In the genomic region with DNA sequence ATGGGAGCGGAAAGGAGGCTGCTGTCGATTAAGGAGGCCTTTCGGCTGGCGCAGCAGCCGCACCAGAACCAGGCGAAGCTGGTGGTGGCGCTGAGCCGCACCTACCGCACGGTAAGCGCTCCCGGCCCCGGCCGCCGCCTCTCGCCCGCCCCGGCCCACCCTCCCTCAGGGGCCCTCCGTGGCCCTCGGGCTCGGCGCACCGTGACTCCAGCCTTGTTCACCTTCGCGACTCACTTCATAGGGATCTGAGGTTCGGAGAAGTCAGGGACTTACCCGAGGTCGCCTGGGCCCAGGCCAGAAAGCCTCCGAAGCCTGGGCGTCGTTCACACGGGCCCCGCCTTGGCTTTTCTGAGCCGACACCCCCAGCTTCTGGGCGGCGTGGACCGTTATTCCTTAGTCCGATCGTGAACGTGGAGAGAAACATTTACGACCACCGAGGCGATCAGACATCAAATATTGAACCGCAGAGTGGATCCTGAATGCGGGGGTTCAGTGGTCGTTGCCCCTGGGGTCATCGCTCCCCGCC, we compare ENCODE assay signal across 8 cellular contexts. TPM values are rescaled to one million over a fixed set of nuclear protein-coding genes. Genes with fewer than 3 reads are reported as not detected.
A peak's percentile ranks its signal among the peaks of the same experiment; 100 is the strongest.
DNase-seq lines count a peak whose midpoint lies in the region; ATAC-seq and TF ChIP-seq lines count a peak whose summit lies in the region.

No MANE protein-coding gene starts in this region.

- DNase-seq in NCI-H526 treated with DMSO at 0.1 percent for 48 hours (lab: John Stamatoyannopoulos, UW) (peak; percentile 66), NCI-H526 (lab: John Stamatoyannopoulos, UW) (no peak), HCT116 (ENCODE audit: low read depth, low spot score) (no peak), NB4 (ENCODE audit: low read depth) (no peak), cardiac fibroblast (ENCODE audit: low read depth in 2 of 2) (no peak), aorta (peak in 1 of 2 donors; percentile 46), SIG-M5 treated with dmso at 0.1 percent for 504 hours (lab: John Stamatoyannopoulos, UW; ENCODE audit: unreplicated experiment) (no peak)

- H2AFZ ChIP-seq in HCT116 (ENCODE audit: low read depth, low read length, poor library complexity, severe bottlenecking): no peak overlapping the region

- peaks cover 23% of the 10 kb centered on the region; the same call in 1 of the 2 replicates for H4K20me1 ChIP-seq in HCT116 (ENCODE audit: insufficient read depth)

- H3K9me3 ChIP-seq in HCT116 (ENCODE audit: control insufficient read depth in 1 of 2, insufficient read depth in 1 of 2, low read depth in 1 of 2, low read length in 2 of 2) (no peaks in the 10 kb centered on the region), mesodermal cell (ENCODE audit: control insufficient read depth, low read length) (no peaks in the 10 kb centered on the region), aorta (ENCODE audit: control insufficient read depth, low read length) (no peaks in the 10 kb centered on the region)

- intact Hi-C loops in HCT116 (cut with micrococcal nuclease) (loop anchor here (2.0 kb wide), 1 partner anchor 210 kb away; the partner anchor contains the start of gene LCORL), aorta (cut with DNase I) (loop anchor here (2.0 to 5.0 kb wide), 4 partner anchors 210 to 264 kb away; partner anchors contain the start of genes LAP3 (in 1 of the 2) and LCORL (in 1 of the 2))

- TF ChIP-seq POLR2A in HCT116 (IDR thresholded peaks at IDR 0.05; ENCODE audit: borderline replicate concordance, extremely low read depth, insufficient read depth, insufficient read length): no peak
- TF ChIP-seq POLR2A in NB4 (IDR thresholded peaks at IDR 0.05; ENCODE audit: extremely low read depth, insufficient read length): no peak

- peak overlapping the region; percentile 85 for H3K4me2 ChIP-seq in HCT116 (ENCODE audit: low read length)

- RAD21 ChIA-PET in HCT116 (lab: Charles Lee; ENCODE audit: low non-redundant PET in 1 of 2, low total read pairs in 2 of 2, uncharacterized antibody in 2 of 2, unreplicated experiment in 2 of 2): no interaction called here

- peak; percentile 51 for ATAC-seq in HCT116
- ATAC-seq in aorta (ENCODE audit: low FRiP score): peak; percentile 27

- POLR2A ChIA-PET in HCT116 (lab: Charles Lee): interaction anchor here (0.5 to 1.5 kb wide), 2 partner anchors 11 kb away, joined by 3 to 4 read pairs; no protein-coding TSS in a partner anchor

- TF ChIP-seq CTCF in HCT116 (IDR thresholded peaks at IDR 0.05 in 2 of 3, conservative IDR thresholded peaks at IDR 0.05 in 1 of 3; ENCODE audit: borderline replicate concordance in 1 of 3, insufficient read depth in 1 of 3, low read depth in 2 of 3, low read length in 2 of 3) (no peak), NB4 (IDR thresholded peaks at IDR 0.05; ENCODE audit: low read depth, low read length) (no peak), cardiac fibroblast (IDR thresholded peaks at IDR 0.05; ENCODE audit: low read depth, low read length) (no peak)

- peak overlapping the region; percentile 98 for H3K9ac ChIP-seq in HCT116 (ENCODE audit: low read length)

- peaks cover 5 to 20% of the 10 kb centered on the region in 2 experiments; a peak in 2 of 4 replicates for H3K4me1 ChIP-seq in HCT116 (ENCODE audit: control insufficient read depth in 1 of 2, insufficient read depth in 2 of 2, low read length in 2 of 2)
- H3K4me1 ChIP-seq in mesodermal cell (ENCODE audit: control insufficient read depth, insufficient read depth, low read length, poor library complexity, severe bottlenecking): no peaks in the 10 kb centered on the region
- no peaks in the 10 kb centered on the region for H3K4me1 ChIP-seq in aorta (ENCODE audit: control insufficient read depth in 1 of 2, insufficient read depth in 2 of 2, low read length in 2 of 2)

- CTCF ChIA-PET in HCT116 (lab: Charles Lee): interaction anchor here (1.1 kb wide), 1 partner anchor 262 kb away, joined by 3 read pairs; no protein-coding TSS in a partner anchor

- H3K27me3 ChIP-seq in HCT116 (ENCODE audit: insufficient read depth, low read length): no peaks in the 10 kb centered on the region
- no peaks in the 10 kb centered on the region for H3K27me3 ChIP-seq in aorta (ENCODE audit: control insufficient read depth in 1 of 2, insufficient read depth in 2 of 2, low read length in 1 of 2)

- H3K79me2 ChIP-seq in HCT116 (ENCODE audit: insufficient read depth, low read length): peaks cover 98% of the 10 kb centered on the region

- no TSS peak for BruUV-seq in HCT116 (replicated peaks; lab: Mats Ljungman, UMichigan)

- H3K9me2 ChIP-seq in HCT116 (ENCODE audit: insufficient read depth): no peaks in the 10 kb centered on the region

- peak overlapping the region; percentile 80 to 93 for H3K4me3 ChIP-seq in HCT116 (replicated peaks in 1 of 2; ENCODE audit: low read depth in 1 of 2, low read length in 2 of 2)
- peak overlapping the region; percentile 87 for H3K4me3 ChIP-seq in NB4 (ENCODE audit: low read depth, low read length)
- peak overlapping the region; percentile 73 to 78 for H3K4me3 ChIP-seq in cardiac fibroblast (replicated peaks in 1 of 2; ENCODE audit: low read depth in 2 of 2, low read length in 2 of 2)
- H3K4me3 ChIP-seq in mesodermal cell (ENCODE audit: extremely low read depth, insufficient read depth, low read length, poor library complexity, severe bottlenecking): peak overlapping the region; percentile 87
- peak overlapping the region in 1 of 2 donors; percentile 18 for H3K4me3 ChIP-seq in aorta (ENCODE audit: low read length in 2 of 2)

- WGBS in mesodermal cell (ENCODE audit: insufficient coverage in 2 of 2), 2 experiments: 0% methylated on average over 33 to 45 of the region's 48 CpGs
- WGBS in aorta, 2 donors: 1% methylated on average over 48 of the region's 48 CpGs

- H3K27ac ChIP-seq in HCT116 (ENCODE audit: low read depth, low read length) (peak overlapping the region; percentile 60), mesodermal cell (ENCODE audit: low read depth, low read length, severe bottlenecking) (no peak overlapping the region), aorta (ENCODE audit: low read depth in 1 of 2, low read length in 2 of 2) (no peak overlapping the region)

- H3K36me3 ChIP-seq in HCT116 (ENCODE audit: control insufficient read depth in 1 of 2, insufficient read depth in 2 of 2, low read length in 2 of 2) (peaks cover 17 to 23% of the 10 kb centered on the region in 2 experiments), mesodermal cell (ENCODE audit: control insufficient read depth, insufficient read depth, low read length) (peaks cover 28% of the 10 kb centered on the region), aorta (ENCODE audit: control insufficient read depth in 1 of 2, insufficient read depth in 2 of 2, low read length in 1 of 2) (no peaks in the 10 kb centered on the region)

- TF ChIP-seq RAD21 in HCT116 (IDR thresholded peaks at IDR 0.05; ENCODE audit: low read depth): no peak

TF ChIP-seq in HCT116, 20 proteins besides CTCF, POLR2A, EP300 and RAD21:
- no peak for TF ChIP-seq ELF1 (IDR thresholded peaks at IDR 0.05; ENCODE audit: borderline replicate concordance, low read depth)
- TF ChIP-seq ZFX (IDR thresholded peaks at IDR 0.05): peak; percentile 15; the same call in 1 of the 2 replicates
- TF ChIP-seq, protein P1, sequence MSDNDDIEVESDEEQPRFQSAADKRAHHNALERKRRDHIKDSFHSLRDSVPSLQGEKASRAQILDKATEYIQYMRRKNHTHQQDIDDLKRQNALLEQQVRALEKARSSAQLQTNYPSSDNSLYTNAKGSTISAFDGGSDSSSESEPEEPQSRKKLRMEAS (IDR thresholded peaks at IDR 0.05): no peak

RNA-seq across cellular contexts. Expression of gene NCAPG, which starts 0.4 kb away (rescaled TPM):
- total RNA-seq in HCT116 (2021; ENCODE audit: unreplicated experiment): 79.4 TPM
- polyA plus RNA-seq in HCT116 (2012): 30.2 and 42.4 TPM in 2 replicates
- polyA plus RNA-seq in mesodermal cell (2013, experiment 1 of 2): 38.6 TPM
- 62.6 TPM for polyA plus RNA-seq in mesodermal cell (2013, experiment 2 of 2)
- 1 to 10 TPM in 1 of 2 donors, under 1 TPM in 1; 0.78 to 1.8 TPM for total RNA-seq in aorta
- polyA plus RNA-seq in aorta: not detected

RNA-seq across cellular contexts. Expression of gene DCAF16, which starts 0.6 kb away (rescaled TPM):
- total RNA-seq in HCT116 (2021; ENCODE audit: unreplicated experiment) (65.7 TPM), aorta (10 to 100 TPM; 29.2 to 34.5 TPM)
- polyA plus RNA-seq in HCT116 (2012): 28.4 and 32.5 TPM in 2 replicates
- 18.1 TPM for polyA plus RNA-seq in mesodermal cell (2013, experiment 1 of 2)
- 18.7 TPM for polyA plus RNA-seq in mesodermal cell (2013, experiment 2 of 2)
- 10 to 100 TPM in 1 of 2 donors, 1 to 10 TPM in 1; 4.5 to 13.4 TPM for polyA plus RNA-seq in aorta

RNA-seq across cellular contexts. Expression of gene FAM184B, which starts 29.7 kb away (rescaled TPM):
- total RNA-seq in HCT116 (2021; ENCODE audit: unreplicated experiment): 0.07 TPM
- 0.03 TPM in 1 of 2 replicates, not detected in the other for polyA plus RNA-seq in HCT116 (2012)
- polyA plus RNA-seq in mesodermal cell (2013, experiment 1 of 2): not detected
- not detected for polyA plus RNA-seq in mesodermal cell (2013, experiment 2 of 2)
- total RNA-seq in aorta: not detected
- under 1 TPM in 1 of 2 donors, not detected in 1; 0.05 TPM for polyA plus RNA-seq in aorta

Comparison
In these comparisons a context has a peak if more than half of its experiments do, and no peak if none do; other contexts are left out.
1. RNA of gene NCAPG, which starts 0.4 kb away (total RNA-seq): 79.4 TPM in HCT116 (single experiment); 0.78 to 1.8 TPM in aorta; every median in the first group is over 10 times any median in the second.